In the genomic region with DNA sequence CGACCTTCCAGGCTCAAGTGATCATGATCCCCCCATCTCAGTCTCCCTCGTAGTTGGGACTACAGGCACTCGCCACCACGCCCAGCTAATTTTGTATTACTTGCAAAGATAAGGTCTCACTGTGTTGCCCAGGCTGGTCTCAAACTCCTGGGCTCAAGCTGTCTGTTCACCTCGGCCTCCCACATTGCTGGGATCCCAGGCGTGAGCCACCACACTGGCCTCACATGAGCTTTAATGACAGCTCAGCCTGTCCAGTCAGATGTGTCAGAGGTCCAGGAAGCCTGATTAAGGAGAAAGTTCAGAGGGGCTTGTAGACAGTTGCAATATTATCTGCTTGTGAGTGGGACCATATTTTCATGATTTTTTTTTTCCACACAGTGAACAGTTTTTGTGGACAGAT, we compare ENCODE assay signal across 14 cellular contexts.
A peak's percentile ranks its signal among the peaks of the same experiment; 100 is the strongest.
DNase-seq lines count a peak whose midpoint lies in the region; ATAC-seq, FAIRE-seq and TF ChIP-seq lines count a peak whose summit lies in the region.
"Had no signal": no experiment of that assay in that cellular context is flagged by ENCODE, and none has a peak within 500 bp of the region (broad histone marks: within the 10 kb centered on the region; RNA-seq: fewer than 3 reads in every experiment).

No MANE protein-coding gene starts in this region.

- peak overlapping the region; percentile 14 for H3K4me2 ChIP-seq in keratinocyte (ENCODE audit: control insufficient read depth, extremely low read depth, insufficient read depth, low read depth, low read length)

- no peaks in the 10 kb centered on the region for H3K36me3 Mint-ChIP-seq in activated naive CD4-positive, alpha-beta T cell treated with anti-CD3 and anti-CD28 coated beads, Interleukin-2, amount 50 U/mL, for 24 hours
- H3K36me3 Mint-ChIP-seq in activated naive CD4-positive, alpha-beta T cell treated with anti-CD3 and anti-CD28 coated beads, Interleukin-2, amount 50 U/mL, for 72 hours: no peaks in the 10 kb centered on the region
- H3K36me3 Mint-ChIP-seq in T-helper 17 cell (ENCODE audit: low read depth) (peaks cover 5% of the 10 kb centered on the region), type B pancreatic cell (no peaks in the 10 kb centered on the region)

- H3K36me3 ChIP-seq in keratinocyte (ENCODE audit: control insufficient read depth in 2 of 2, extremely low read depth in 1 of 2, insufficient read depth in 2 of 2, low read length in 2 of 2): no peaks in the 10 kb centered on the region

- no peaks in the 10 kb centered on the region for H3K9me1 ChIP-seq in keratinocyte (ENCODE audit: control insufficient read depth, extremely low read depth, insufficient read depth, low read length)

- peaks cover 88% of the 10 kb centered on the region for H3K4me1 Mint-ChIP-seq in activated naive CD4-positive, alpha-beta T cell treated with anti-CD3 and anti-CD28 coated beads, Interleukin-2, amount 50 U/mL, for 24 hours
- H3K4me1 Mint-ChIP-seq in T-helper 17 cell (peaks cover 78% of the 10 kb centered on the region), type B pancreatic cell (ENCODE audit: unreplicated experiment) (peaks cover 73% of the 10 kb centered on the region)

- H3K27ac ChIP-seq in keratinocyte (ENCODE audit: control insufficient read depth, insufficient read depth, low read length): peak overlapping the region; percentile 7
- H3K27ac ChIP-seq: dorsolateral prefrontal cortex, testis had no signal

- no peak overlapping the region for H2AFZ ChIP-seq in keratinocyte (ENCODE audit: control insufficient read depth, low read length)

- FAIRE-seq in keratinocyte (lab: Jason Lieb, UNC): no peak

- no peaks in the 10 kb centered on the region for H3K9me3 ChIP-seq in T-helper 17 cell (ENCODE audit: control insufficient read depth, low read length, poor library complexity, severe bottlenecking)
- no peaks in the 10 kb centered on the region for H3K9me3 ChIP-seq in keratinocyte (ENCODE audit: control insufficient read depth, low read depth, low read length)
- H3K9me3 ChIP-seq: testis had no signal

- TF ChIP-seq CTCF in keratinocyte (optimal IDR thresholded peaks at IDR 0.05 in 1 of 3, IDR thresholded peaks at IDR 0.05 in 1 of 3, conservative IDR thresholded peaks at IDR 0.05 in 1 of 3; ENCODE audit: extremely low read depth in 1 of 3, insufficient read depth in 2 of 3, low read length in 3 of 3) (no peak), type B pancreatic cell (conservative IDR thresholded peaks at IDR 0.05) (no peak)

- H3K4me1 ChIP-seq in keratinocyte (ENCODE audit: control insufficient read depth, extremely low read depth, insufficient read depth, low read length): peaks cover 90% of the 10 kb centered on the region

- H3K9ac ChIP-seq in keratinocyte (ENCODE audit: control insufficient read depth, extremely low read depth, insufficient read depth, low read length): no peak overlapping the region

- peak overlapping the region; percentile 66 for H3K27ac Mint-ChIP-seq in activated naive CD4-positive, alpha-beta T cell treated with anti-CD3 and anti-CD28 coated beads, Interleukin-2, amount 50 U/mL, for 24 hours
- H3K27ac Mint-ChIP-seq in activated naive CD4-positive, alpha-beta T cell treated with anti-CD3 and anti-CD28 coated beads, Interleukin-2, amount 50 U/mL, for 72 hours: no peak overlapping the region
- H3K27ac Mint-ChIP-seq in T-helper 17 cell (peak overlapping the region; percentile 99), type B pancreatic cell (peak overlapping the region; percentile 59)

- dilution Hi-C loops in keratinocyte (cut with MboI; ENCODE audit: extremely low pct_ligation_motif_present, low sequenced_read_pairs): no loop called here

- no peak overlapping the region for H3K4me3 Mint-ChIP-seq in activated naive CD4-positive, alpha-beta T cell treated with anti-CD3 and anti-CD28 coated beads, Interleukin-2, amount 50 U/mL, for 24 hours
- H3K4me3 Mint-ChIP-seq in T-helper 17 cell (peak overlapping the region; percentile 77), type B pancreatic cell (peak overlapping the region; percentile 10)

- peaks cover 62% of the 10 kb centered on the region for H3K79me2 ChIP-seq in keratinocyte (ENCODE audit: control insufficient read depth, insufficient read depth, low read length)

- no peaks in the 10 kb centered on the region for H3K9me3 Mint-ChIP-seq in activated naive CD4-positive, alpha-beta T cell treated with anti-CD3 and anti-CD28 coated beads, Interleukin-2, amount 50 U/mL, for 24 hours
- H3K9me3 Mint-ChIP-seq in activated naive CD4-positive, alpha-beta T cell treated with anti-CD3 and anti-CD28 coated beads, Interleukin-2, amount 50 U/mL, for 72 hours: peaks cover 0 to 4% of the 10 kb centered on the region in 2 donors
- no peaks in the 10 kb centered on the region for H3K9me3 Mint-ChIP-seq in type B pancreatic cell

- peak overlapping the region in 1 of 3 experiments; percentile 2 for H3K4me3 ChIP-seq in keratinocyte (ENCODE audit: control insufficient read depth in 2 of 3, extremely low read depth in 1 of 3, insufficient read depth in 2 of 3, low read depth in 1 of 3, low read length in 3 of 3)
- H3K4me3 ChIP-seq: dorsolateral prefrontal cortex, testis had no signal

- no peak for ATAC-seq in activated naive CD4-positive, alpha-beta T cell treated with anti-CD3 and anti-CD28 coated beads, Interleukin-2, amount 50 U/mL, for 72 hours
- no peak for ATAC-seq in T-helper 17 cell
- no peak for ATAC-seq in HG03432 (IDR thresholded peaks at IDR 0.05; ENCODE audit: unreplicated experiment)
- ATAC-seq: activated CD4-positive, CD25-positive, alpha-beta regulatory T cell treated with anti-CD3 and anti-CD28 coated beads, Interleukin-2, amount 50 U/mL, for 24 hours had no signal

- no peaks in the 10 kb centered on the region for H4K20me1 ChIP-seq in keratinocyte (ENCODE audit: control insufficient read depth, extremely low read depth, insufficient read depth, low read length)

- DNase-seq in activated naive CD4-positive, alpha-beta T cell treated with anti-CD3 and anti-CD28 coated beads, Interleukin-2, amount 50 U/mL, for 72 hours (ENCODE audit: low spot score in 2 of 2): no peak
- no peak for DNase-seq in T-helper 17 cell
- no peak for DNase-seq in keratinocyte (ENCODE audit: low read depth, low spot score)
- no peak for DNase-seq in type B pancreatic cell (ENCODE audit: extremely low spot score, unreplicated experiment)
- no peak for DNase-seq in NCI-H2227 (lab: John Stamatoyannopoulos, UW; ENCODE audit: unreplicated experiment)
- no peak for DNase-seq in HuH-7.5 (ENCODE audit: low spot score)
- DNase-seq: aorta; dorsolateral prefrontal cortex; NCI-H1048; NK-92 treated with Interleukin-12 subunit alpha and Interleukin-12 subunit beta, amount 100 ng/mL, for 24 hours; testis had no signal

- H3K27me3 ChIP-seq in keratinocyte (ENCODE audit: control insufficient read depth, extremely low read depth, insufficient read depth, low read length): no peaks in the 10 kb centered on the region
- H3K27me3 ChIP-seq: dorsolateral prefrontal cortex, testis had no signal

- no peaks in the 10 kb centered on the region for H3K27me3 Mint-ChIP-seq in activated naive CD4-positive, alpha-beta T cell treated with anti-CD3 and anti-CD28 coated beads, Interleukin-2, amount 50 U/mL, for 24 hours
- H3K27me3 Mint-ChIP-seq in T-helper 17 cell (no peaks in the 10 kb centered on the region), type B pancreatic cell (no peaks in the 10 kb centered on the region)

Comparison
In these comparisons a context has a peak if more than half of its experiments do, and no peak if none do; other contexts are left out.
1. H3K27ac Mint-ChIP-seq: peak in activated naive CD4-positive, alpha-beta T cell treated with anti-CD3 and anti-CD28 coated beads, Interleukin-2, amount 50 U/mL, for 24 hours (single experiment), T-helper 17 cell (single experiment) and type B pancreatic cell (single experiment); none in activated naive CD4-positive, alpha-beta T cell treated with anti-CD3 and anti-CD28 coated beads, Interleukin-2, amount 50 U/mL, for 72 hours (0 of 2).